8 cellular contexts compared by ENCODE assay signal in the genomic region with DNA sequence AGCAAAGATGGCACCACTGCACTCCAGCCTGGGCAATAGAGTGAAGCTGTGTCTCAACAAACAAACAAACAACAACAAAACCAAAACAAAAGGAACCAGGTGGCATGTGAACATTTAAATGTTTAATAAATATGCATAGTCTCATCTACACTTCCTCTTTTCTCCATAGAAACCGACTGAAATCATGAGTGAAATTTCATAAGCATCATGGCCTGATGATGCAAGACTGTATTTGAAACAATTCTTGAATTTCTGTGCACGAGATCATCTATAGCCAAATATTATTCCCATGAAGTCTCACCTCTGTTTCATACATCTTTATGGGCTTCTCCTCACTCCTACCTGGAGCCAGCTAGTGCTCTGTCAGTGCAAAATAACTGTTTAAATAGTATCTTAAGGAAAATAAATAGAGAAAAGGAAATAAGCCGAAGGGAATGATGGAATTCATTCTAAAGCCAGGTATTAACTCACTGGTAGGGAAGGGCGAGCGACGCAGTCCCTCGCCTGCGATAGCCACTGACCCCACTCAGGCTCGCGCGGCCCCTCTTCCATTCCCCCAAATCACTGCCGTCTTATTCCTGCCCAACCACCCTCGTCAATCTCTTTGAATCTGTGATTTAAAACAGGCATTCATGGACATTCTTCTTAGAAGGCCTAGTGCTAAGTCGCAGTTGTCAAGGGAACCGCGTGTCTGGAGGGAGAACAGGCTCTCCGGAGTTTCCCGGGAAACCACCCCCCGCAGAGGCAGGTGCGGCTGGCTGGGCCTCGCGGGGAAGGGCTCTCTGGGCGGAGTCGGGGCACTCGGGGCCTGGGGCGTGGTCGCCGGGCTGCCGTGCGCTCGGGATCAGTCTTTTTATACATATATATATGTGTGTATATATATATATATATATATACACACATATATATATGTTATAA. TPM values are rescaled to one million over a fixed set of nuclear protein-coding genes. Genes with fewer than 3 reads are reported as not detected.
DNase-seq lines count a peak whose midpoint lies in the region; ATAC-seq and FAIRE-seq lines count a peak whose summit lies in the region.

No MANE protein-coding gene starts in this region.

- DNase-seq in COLO668 (lab: John Stamatoyannopoulos, UW; ENCODE audit: unreplicated experiment) (peak; percentile 95), NCI-H446 (lab: John Stamatoyannopoulos, UW) (peak; percentile 18 to 75), adipocyte (ENCODE audit: low read depth) (peak; percentile 50), small intestine (peak; percentile 64), amniotic stem cell (lab: John Stamatoyannopoulos, UW) (no peak)

- ATAC-seq in HG02678 (IDR thresholded peaks at IDR 0.05; ENCODE audit: unreplicated experiment): peak; percentile 29
- no peak for ATAC-seq in GM19452 (IDR thresholded peaks at IDR 0.05; ENCODE audit: unreplicated experiment)

- 17 to 26% (median 20%) methylated on average over 31 of the region's 31 CpGs for WGBS in small intestine, 3 donors

- FAIRE-seq in small intestine (lab: Jason Lieb, UNC): no peak

- H3K4me1 ChIP-seq in adipocyte (ENCODE audit: control insufficient read depth, insufficient read depth, low read length) (peaks cover 18% of the 10 kb centered on the region), iPS-18a (ENCODE audit: control insufficient read depth, low read depth, low read length) (peaks cover 22% of the 10 kb centered on the region), small intestine (ENCODE audit: control insufficient read depth in 2 of 2, insufficient read depth in 1 of 2, low read depth in 1 of 2, low read length in 1 of 2) (peaks cover 0 to 3% of the 10 kb centered on the region in 2 donors)

- H3K36me3 ChIP-seq in adipocyte (ENCODE audit: control insufficient read depth, insufficient read depth, low read length, severe bottlenecking): no peaks in the 10 kb centered on the region
- H3K36me3 ChIP-seq in iPS-18a (ENCODE audit: control insufficient read depth, low read depth, low read length): no peaks in the 10 kb centered on the region
- H3K36me3 ChIP-seq in small intestine (ENCODE audit: control insufficient read depth in 2 of 2, insufficient read depth in 2 of 2, low read length in 2 of 2): no peaks in the 10 kb centered on the region

- H3K27ac ChIP-seq in iPS-18a (ENCODE audit: low read length) (no peak overlapping the region), small intestine (ENCODE audit: low read depth in 1 of 2, low read length in 1 of 2) (no peak overlapping the region)

- H3K27me3 ChIP-seq in adipocyte (replicated peaks; ENCODE audit: control insufficient read depth, insufficient read depth, low read length) (peaks cover 24% of the 10 kb centered on the region), iPS-18a (ENCODE audit: control insufficient read depth, insufficient read depth, low read length) (peaks cover 55% of the 10 kb centered on the region), small intestine (ENCODE audit: control insufficient read depth in 2 of 2, insufficient read depth in 2 of 2, low read length in 2 of 2) (peaks cover 0 to 7% of the 10 kb centered on the region in 2 donors)

- H3K9me3 ChIP-seq in adipocyte (ENCODE audit: control insufficient read depth, low read length) (no peaks in the 10 kb centered on the region), iPS-18a (ENCODE audit: control insufficient read depth, low read depth, low read length) (no peaks in the 10 kb centered on the region), small intestine (ENCODE audit: control insufficient read depth, low read depth) (no peaks in the 10 kb centered on the region)

- H3K9ac ChIP-seq in adipocyte (ENCODE audit: low read length): no peak overlapping the region
- H3K9ac ChIP-seq in iPS-18a (ENCODE audit: low read length): no peak overlapping the region

- H3K4me3 ChIP-seq in adipocyte (ENCODE audit: low read length) (no peak overlapping the region), iPS-18a (ENCODE audit: low read length) (peak overlapping the region; percentile 44), small intestine (ENCODE audit: low read depth in 1 of 2, low read length in 2 of 2) (no peak overlapping the region)

RNA-seq across cellular contexts. Expression of a gene that starts 52.4 kb away (rescaled TPM):
- 10 to 100 TPM; 17.8 to 22.7 (median 21.5) TPM for polyA plus RNA-seq in small intestine
